9 cellular contexts compared by ENCODE assay signal in the genomic region with DNA sequence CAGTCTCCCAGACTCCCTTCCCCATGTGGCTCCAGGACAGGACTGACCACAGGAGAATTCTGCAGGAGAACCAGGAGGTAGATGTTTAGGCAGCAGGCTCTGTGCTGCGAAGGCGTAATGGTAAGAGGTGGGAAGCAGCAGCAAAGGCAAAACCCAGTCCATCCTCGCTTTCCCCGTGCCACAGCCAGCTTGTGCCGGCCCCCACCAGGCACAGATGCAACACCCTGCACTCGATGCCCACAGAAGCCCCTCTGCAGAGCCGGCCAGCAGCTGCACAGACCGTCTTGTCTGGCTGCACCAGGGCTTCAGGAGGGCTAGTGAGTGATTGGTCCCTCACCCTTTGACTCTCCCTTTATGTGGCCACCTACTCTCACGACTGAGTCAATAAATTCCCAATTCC. TPM values are rescaled to one million over a fixed set of nuclear protein-coding genes. Genes with fewer than 3 reads are reported as not detected.
"Had no signal": no experiment of that assay in that cellular context is flagged by ENCODE, and none has a peak within 500 bp of the region (broad histone marks: within the 10 kb centered on the region; RNA-seq: fewer than 3 reads in every experiment).

No MANE protein-coding gene starts in this region.

- H2AFZ ChIP-seq: GM23248 had no signal

- H3K27ac Mint-ChIP-seq: HFFc6, IgD-negative memory B cell had no signal

- ATAC-seq: HCT116, HepG2 had no signal

- H3K27me3 Mint-ChIP-seq: IgD-negative memory B cell had no signal

- H3K4me3 ChIP-seq: GM23248, HAP-1 had no signal

- H3K4me1 ChIP-seq: HAP-1 had no signal

- H3K9ac ChIP-seq: GM23248 had no signal

- H3K4me3 Mint-ChIP-seq: HFFc6, IgD-negative memory B cell had no signal

- H3K4me1 Mint-ChIP-seq: IgD-negative memory B cell had no signal

- H3K27ac ChIP-seq: GM23248, HL-60 had no signal

- DNase-seq: GM23248, GOT3, H7, HFFc6 had no signal

- H3K9me3 ChIP-seq: HAP-1 had no signal

- H3K9me3 Mint-ChIP-seq: HFFc6 had no signal

RNA-seq across cellular contexts. Expression of a gene that starts 39.1 kb away (rescaled TPM):
- polyA plus RNA-seq: HepG2 had no signal

RNA-seq across cellular contexts. Expression of a gene that starts 59.6 kb away (rescaled TPM):
- polyA plus RNA-seq: HepG2, IgD-negative memory B cell had no signal
